In genomic region chr20:1225729-1226313, GRCh38 we compare ENCODE assay signal across 8 cellular contexts. TPM values are rescaled to one million over a fixed set of nuclear protein-coding genes. Genes with fewer than 3 reads are reported as not detected.
DNase-seq lines count a peak whose midpoint lies in the region; ATAC-seq and TF ChIP-seq lines count a peak whose summit lies in the region.

Gene RAD21L1 (plus strand): TSS chr20:1226044. CDS start chr20:1228454, 2,410 bp downstream.

- H3K79me2 ChIP-seq in smooth muscle cell (ENCODE audit: low read depth): no peaks in the 10 kb centered on the region

- no peak within 1 kb of the TSS for H3K27ac ChIP-seq in smooth muscle cell (ENCODE audit: low read depth)

- WGBS in smooth muscle cell (ENCODE audit: low lambda C conversion rate): under 1% methylated on average over 26 of the region's 66 CpGs

- peaks cover 38% of the 10 kb centered on the region for H3K27me3 ChIP-seq in smooth muscle cell (ENCODE audit: low read depth)

- peak within 1 kb of the TSS; percentile 97 for H3K4me2 ChIP-seq in smooth muscle cell

- no peaks in the 10 kb centered on the region for H3K9me3 ChIP-seq in smooth muscle cell (replicated peaks; ENCODE audit: low read depth)

- no peaks in the 10 kb centered on the region for H3K4me1 ChIP-seq in smooth muscle cell (ENCODE audit: low read depth)

- DNase-seq in GM03348 (ENCODE audit: low spot score): peak; percentile 95
- DNase-seq in LHCN-M2 (ENCODE audit: low read depth): peak; percentile 52
- DNase-seq in activated CD4-positive, CD25-positive, alpha-beta regulatory T cell treated with anti-CD3 and anti-CD28 coated beads, Interleukin-2, amount 50 U/mL, for 16 hours (ENCODE audit: low read depth, low spot score): peak; percentile 62
- DNase-seq in cardiac fibroblast (ENCODE audit: low read depth in 2 of 2): peak; percentile 79 to 86
- peak; percentile 77 for DNase-seq in iris pigment epithelial cell (ENCODE audit: low read depth)
- peak; percentile 94 for DNase-seq in smooth muscle cell (lab: John Stamatoyannopoulos, UW; ENCODE audit: unreplicated experiment)
- no peak for DNase-seq in MV-4-11 (lab: John Stamatoyannopoulos, UW)

- no peaks in the 10 kb centered on the region for H4K20me1 ChIP-seq in smooth muscle cell (ENCODE audit: low read depth)

- H3K4me3 ChIP-seq in cardiac fibroblast (replicated peaks in 1 of 2; ENCODE audit: low read depth in 2 of 2, low read length in 2 of 2): peak within 1 kb of the TSS; percentile 62 to 67
- H3K4me3 ChIP-seq in smooth muscle cell: peak within 1 kb of the TSS; percentile 54

- H3F3A ChIP-seq in smooth muscle cell (ENCODE audit: low read depth): no peaks in the 10 kb centered on the region

- H3K9ac ChIP-seq in smooth muscle cell (ENCODE audit: low read depth): peak within 1 kb of the TSS; percentile 18

- H3K36me3 ChIP-seq in smooth muscle cell (ENCODE audit: low read depth): no peaks in the 10 kb centered on the region

- TF ChIP-seq CTCF in cardiac fibroblast (IDR thresholded peaks at IDR 0.05; ENCODE audit: low read depth, low read length) (no peak), smooth muscle cell (IDR thresholded peaks at IDR 0.05; ENCODE audit: borderline replicate concordance, insufficient read depth, poor library complexity, severe bottlenecking) (no peak)

- no peak for ATAC-seq in HG02678 (IDR thresholded peaks at IDR 0.05; ENCODE audit: unreplicated experiment)

- peak within 1 kb of the TSS; percentile 88 for H2AFZ ChIP-seq in smooth muscle cell (ENCODE audit: low read depth)

RNA-seq across cellular contexts. Expression of gene RAD21L1, which starts in this region (rescaled TPM):
- total RNA-seq in LHCN-M2 (2014; rRNA removed) (0.19 and 0.29 TPM in 2 replicates), smooth muscle cell (not detected in 2 replicates)
- polyA plus RNA-seq in LHCN-M2 (2012): 0.07 TPM
- not detected in 2 replicates for polyA plus RNA-seq in smooth muscle cell

Comparison
In these comparisons a context has a peak if more than half of its experiments do, and no peak if none do; other contexts are left out.
1. Peak in DNase-seq in LHCN-M2; RNA of the gene not detected or under 1 TPM.
2. Peak in DNase-seq, H3K4me3 ChIP-seq, H3K9ac ChIP-seq and H3K4me2 ChIP-seq in smooth muscle cell; RNA of the gene not detected or under 1 TPM.